ENCODE assay signal across 12 cellular contexts in the genomic region with DNA sequence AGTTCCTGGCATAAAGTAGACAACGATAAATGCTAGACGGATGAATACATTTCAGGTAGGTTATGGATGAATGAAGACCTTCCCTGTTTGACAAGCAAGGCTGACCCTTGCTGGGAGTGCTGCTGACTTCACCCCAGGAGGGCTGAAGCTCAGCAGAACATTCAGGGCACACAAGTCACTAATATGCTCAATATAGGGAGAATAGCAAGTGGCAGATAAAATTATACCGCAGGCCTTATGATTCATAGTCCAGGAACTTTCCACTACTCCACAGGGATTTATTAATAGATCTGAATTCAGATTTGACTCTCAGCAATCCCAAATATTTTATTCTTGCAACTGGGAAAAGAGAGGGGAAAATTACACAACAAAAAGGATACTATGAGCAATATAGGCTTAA. TPM values are rescaled to one million over a fixed set of nuclear protein-coding genes. Genes with fewer than 3 reads are reported as not detected.
DNase-seq lines count a peak whose midpoint lies in the region; ATAC-seq, FAIRE-seq and TF ChIP-seq lines count a peak whose summit lies in the region.
"Had no signal": no experiment of that assay in that cellular context is flagged by ENCODE, and none has a peak within 500 bp of the region (broad histone marks: within the 10 kb centered on the region; RNA-seq: fewer than 3 reads in every experiment).

No MANE protein-coding gene starts in this region.

- H3K9me3 ChIP-seq in right atrium auricular region (peaks cover 0 to 20% of the 10 kb centered on the region in 2 donors), keratinocyte (ENCODE audit: control insufficient read depth, low read depth, low read length) (no peaks in the 10 kb centered on the region)
- no peaks in the 10 kb centered on the region for H3K9me3 ChIP-seq in CD4-positive, alpha-beta memory T cell (ENCODE audit: control insufficient read depth in 1 of 2, low read length in 2 of 2)

- no peak overlapping the region for H3K4me3 ChIP-seq in right atrium auricular region
- no peak overlapping the region for H3K4me3 ChIP-seq in bronchial epithelial cell (ENCODE audit: low read depth, low read length)
- H3K4me3 ChIP-seq in keratinocyte (ENCODE audit: control insufficient read depth in 2 of 3, extremely low read depth in 1 of 3, insufficient read depth in 2 of 3, low read depth in 1 of 3, low read length in 3 of 3) = no peak overlapping the region
- no peak overlapping the region for H3K4me3 ChIP-seq in CD4-positive, alpha-beta memory T cell (ENCODE audit: low read length in 2 of 2)

- dilution Hi-C loops in keratinocyte (cut with MboI; ENCODE audit: extremely low pct_ligation_motif_present, low sequenced_read_pairs) = no loop called here

- no peak for FAIRE-seq in bronchial epithelial cell (lab: Jason Lieb, UNC)
- FAIRE-seq in keratinocyte (lab: Jason Lieb, UNC) = peak; percentile 86

- CTCF ChIA-PET in CD4-positive, alpha-beta memory T cell (lab: Charles Lee; ENCODE audit: partially characterized antibody) = no interaction called here

- H3K36me3 Mint-ChIP-seq in natural killer cell treated with Interleukin-12 subunit alpha and Interleukin-12 subunit beta and Interleukin-15 and Interleukin-18, amount 100 ng/mL, for 72 hours = peaks cover 4% of the 10 kb centered on the region
- H3K36me3 Mint-ChIP-seq in CD4-positive, alpha-beta memory T cell = peaks cover 0 to 6% of the 10 kb centered on the region in 2 donors

- no peaks in the 10 kb centered on the region for H3K9me3 Mint-ChIP-seq in natural killer cell treated with Interleukin-12 subunit alpha and Interleukin-12 subunit beta and Interleukin-15 and Interleukin-18, amount 100 ng/mL, for 72 hours
- peaks cover 0 to 9% (median 6%) of the 10 kb centered on the region in 8 donors for H3K9me3 Mint-ChIP-seq in CD4-positive, alpha-beta memory T cell

- no peaks in the 10 kb centered on the region for H4K20me1 ChIP-seq in keratinocyte (ENCODE audit: control insufficient read depth, extremely low read depth, insufficient read depth, low read length)

- no peaks in the 10 kb centered on the region for H3K79me2 ChIP-seq in keratinocyte (ENCODE audit: control insufficient read depth, insufficient read depth, low read length)

- peaks cover 0 to 6% of the 10 kb centered on the region in 2 donors for H3K27me3 Mint-ChIP-seq in natural killer cell treated with Interleukin-12 subunit alpha and Interleukin-12 subunit beta and Interleukin-15 and Interleukin-18, amount 100 ng/mL, for 72 hours
- peaks cover 0 to 4% of the 10 kb centered on the region in 2 donors for H3K27me3 Mint-ChIP-seq in CD4-positive, alpha-beta memory T cell
- H3K27me3 Mint-ChIP-seq: activated CD8-positive, alpha-beta T cell treated with anti-CD3 and anti-CD28 coated beads for 36 hours had no signal

- peak overlapping the region; percentile 67 for H3K4me2 ChIP-seq in keratinocyte (ENCODE audit: control insufficient read depth, extremely low read depth, insufficient read depth, low read depth, low read length)

- no peak for DNase-seq in Right ventricle myocardium superior
- no peak for DNase-seq in right atrium auricular region (ENCODE audit: low spot score)
- DNase-seq in bronchial epithelial cell (ENCODE audit: low read depth) = peak; percentile 81
- DNase-seq in keratinocyte (ENCODE audit: low read depth, low spot score) = no peak
- DNase-seq in natural killer cell treated with Interleukin-12 subunit alpha and Interleukin-12 subunit beta and Interleukin-15 and Interleukin-18, amount 100 ng/mL, for 72 hours (ENCODE audit: low spot score) = no peak
- DNase-seq in COLO829 (ENCODE audit: low spot score) = no peak
- DNase-seq in CD4-positive, alpha-beta memory T cell = no peak
- DNase-seq: activated CD8-positive, alpha-beta T cell treated with anti-CD3 and anti-CD28 coated beads for 36 hours; anterior cingulate cortex; MV-4-11; SHP77 had no signal

- ATAC-seq in Right ventricle myocardium superior (ENCODE audit: poor library complexity) = peak; percentile 79
- no peak for ATAC-seq in GM21390 (IDR thresholded peaks at IDR 0.05; ENCODE audit: unreplicated experiment)
- ATAC-seq in natural killer cell treated with Interleukin-12 subunit alpha and Interleukin-12 subunit beta and Interleukin-15 and Interleukin-18, amount 100 ng/mL, for 72 hours = no peak
- ATAC-seq: activated CD8-positive, alpha-beta T cell treated with anti-CD3 and anti-CD28 coated beads for 36 hours had no signal

- no peaks in the 10 kb centered on the region for H3K4me1 Mint-ChIP-seq in natural killer cell treated with Interleukin-12 subunit alpha and Interleukin-12 subunit beta and Interleukin-15 and Interleukin-18, amount 100 ng/mL, for 72 hours (ENCODE audit: low read depth in 2 of 2)
- H3K4me1 Mint-ChIP-seq in CD4-positive, alpha-beta memory T cell = no peaks in the 10 kb centered on the region

- POLR2A ChIA-PET in CD4-positive, alpha-beta memory T cell (lab: Charles Lee; ENCODE audit: partially characterized antibody) = no interaction called here

- H2AFZ ChIP-seq in keratinocyte (ENCODE audit: control insufficient read depth, low read length) = no peak overlapping the region

- no peak for TF ChIP-seq CTCF in right atrium auricular region (IDR thresholded peaks at IDR 0.05)
- TF ChIP-seq CTCF in bronchial epithelial cell (IDR thresholded peaks at IDR 0.05; ENCODE audit: insufficient read depth, low read length, severe bottlenecking) = no peak
- TF ChIP-seq CTCF in keratinocyte (optimal IDR thresholded peaks at IDR 0.05 in 1 of 3, IDR thresholded peaks at IDR 0.05 in 1 of 3, conservative IDR thresholded peaks at IDR 0.05 in 1 of 3; ENCODE audit: extremely low read depth in 1 of 3, insufficient read depth in 2 of 3, low read length in 3 of 3) = peak in 1 of 3 experiments; percentile 5

- H3K4me1 ChIP-seq in right atrium auricular region = peaks cover 0 to 5% of the 10 kb centered on the region in 2 donors
- peaks cover 25% of the 10 kb centered on the region for H3K4me1 ChIP-seq in keratinocyte (ENCODE audit: control insufficient read depth, extremely low read depth, insufficient read depth, low read length)
- no peaks in the 10 kb centered on the region for H3K4me1 ChIP-seq in CD4-positive, alpha-beta memory T cell (ENCODE audit: insufficient read depth, low read length)

- H3K4me3 Mint-ChIP-seq in natural killer cell treated with Interleukin-12 subunit alpha and Interleukin-12 subunit beta and Interleukin-15 and Interleukin-18, amount 100 ng/mL, for 72 hours = no peak overlapping the region
- no peak overlapping the region for H3K4me3 Mint-ChIP-seq in CD4-positive, alpha-beta memory T cell
- H3K4me3 Mint-ChIP-seq: activated CD8-positive, alpha-beta T cell treated with anti-CD3 and anti-CD28 coated beads for 36 hours had no signal

- H3K27me3 ChIP-seq in right atrium auricular region = no peaks in the 10 kb centered on the region
- no peaks in the 10 kb centered on the region for H3K27me3 ChIP-seq in bronchial epithelial cell (ENCODE audit: control insufficient read depth, insufficient read depth, low read length)
- no peaks in the 10 kb centered on the region for H3K27me3 ChIP-seq in keratinocyte (ENCODE audit: control insufficient read depth, extremely low read depth, insufficient read depth, low read length)
- H3K27me3 ChIP-seq in CD4-positive, alpha-beta memory T cell (ENCODE audit: insufficient read depth, low read length) = no peaks in the 10 kb centered on the region

- H3K9ac ChIP-seq in keratinocyte (ENCODE audit: control insufficient read depth, extremely low read depth, insufficient read depth, low read length) = no peak overlapping the region

- H3K27ac ChIP-seq in right atrium auricular region (peak overlapping the region in 1 of 2 donors; percentile 55), keratinocyte (ENCODE audit: control insufficient read depth, insufficient read depth, low read length) (no peak overlapping the region)
- no peak overlapping the region for H3K27ac ChIP-seq in CD4-positive, alpha-beta memory T cell (ENCODE audit: low read depth, low read length)

- intact Hi-C loops in Right ventricle myocardium superior (cut with DNase I) = no loop called here
- intact Hi-C loops in CD4-positive, alpha-beta memory T cell (cut with micrococcal nuclease) = no loop called here

- no peaks in the 10 kb centered on the region for H3K36me3 ChIP-seq in right atrium auricular region
- no peaks in the 10 kb centered on the region for H3K36me3 ChIP-seq in bronchial epithelial cell (ENCODE audit: control insufficient read depth, insufficient read depth, low read length)
- H3K36me3 ChIP-seq in keratinocyte (ENCODE audit: control insufficient read depth in 2 of 2, extremely low read depth in 1 of 2, insufficient read depth in 2 of 2, low read length in 2 of 2) = no peaks in the 10 kb centered on the region
- no peaks in the 10 kb centered on the region for H3K36me3 ChIP-seq in CD4-positive, alpha-beta memory T cell (ENCODE audit: insufficient read depth, low read length)

- H3K9me1 ChIP-seq in keratinocyte (ENCODE audit: control insufficient read depth, extremely low read depth, insufficient read depth, low read length) = no peaks in the 10 kb centered on the region

- H3K27ac Mint-ChIP-seq in natural killer cell treated with Interleukin-12 subunit alpha and Interleukin-12 subunit beta and Interleukin-15 and Interleukin-18, amount 100 ng/mL, for 72 hours = peak overlapping the region in 1 of 2 donors; percentile 1
- no peak overlapping the region for H3K27ac Mint-ChIP-seq in CD4-positive, alpha-beta memory T cell
- H3K27ac Mint-ChIP-seq: activated CD8-positive, alpha-beta T cell treated with anti-CD3 and anti-CD28 coated beads for 36 hours had no signal

RNA-seq across cellular contexts. Expression of gene GRAMD2B, which starts 38.2 kb away (rescaled TPM):
- total RNA-seq in Right ventricle myocardium superior (25.4 TPM), right atrium auricular region (10 to 100 TPM; 41.1 to 45.0 TPM), bronchial epithelial cell (9.2 and 12.0 TPM in 2 replicates)
- polyA plus RNA-seq in keratinocyte = 37.6 to 45.9 TPM (median 42.9 TPM) in 3 replicates
- polyA plus RNA-seq in keratinocyte (2011; ENCODE audit: low read depth) = 62.9 TPM
- 32.0 and 46.3 TPM in 2 replicates for polyA plus RNA-seq in keratinocyte (2011; cell fraction: cytosol; rRNA removed)
- 38.5 and 43.3 TPM in 2 replicates for polyA plus RNA-seq in keratinocyte (2011; cell fraction: nucleus; rRNA removed)
- polyA plus RNA-seq in keratinocyte (2012; ENCODE audit: low replicate concordance) = 25.5 and 51.0 TPM in 2 replicates
- polyA minus RNA-seq in keratinocyte = 6.6 to 20.9 TPM (median 16.2 TPM) in 3 replicates
- 22.4 TPM for polyA minus RNA-seq in keratinocyte (2011; cell fraction: cytosol; rRNA and poly(A)+ RNA removed)
- polyA minus RNA-seq in keratinocyte (2011; cell fraction: nucleus; rRNA and poly(A)+ RNA removed) = 14.1 and 36.8 TPM in 2 replicates
- 10 to 100 TPM in 1 of 2 donors, 1 to 10 TPM in 1; 8.2 to 10.6 TPM for total RNA-seq in natural killer cell treated with Interleukin-12 subunit alpha and Interleukin-12 subunit beta and Interleukin-15 and Interleukin-18, amount 100 ng/mL, for 72 hours
- total RNA-seq in CD4-positive, alpha-beta memory T cell = 1 to 10 TPM; 4.8 to 6.1 TPM
- polyA plus RNA-seq in CD4-positive, alpha-beta memory T cell = 1 to 10 TPM; 4.0 to 5.5 TPM
